Comparison of ENCODE assay signal across 17 cellular contexts in the genomic region with DNA sequence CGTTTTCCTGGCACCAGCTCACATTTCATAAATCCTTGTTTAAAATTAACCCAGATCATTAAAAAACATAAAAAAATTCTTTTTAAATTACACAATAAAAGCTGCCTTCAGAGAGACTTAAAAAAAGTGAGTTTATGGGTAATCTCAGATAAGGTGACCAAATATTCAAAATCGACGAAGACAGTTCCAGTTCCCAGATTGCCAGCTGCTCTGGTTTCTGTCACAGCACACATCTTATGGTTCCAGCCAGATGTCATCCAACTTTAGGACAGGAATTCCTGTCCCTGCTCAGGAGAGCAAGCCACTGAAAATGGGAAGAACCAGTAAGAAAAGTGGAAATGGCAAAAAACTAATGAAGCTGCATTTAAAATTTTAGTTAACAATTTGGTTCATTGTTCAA. TPM values are rescaled to one million over a fixed set of nuclear protein-coding genes. Genes with fewer than 3 reads are reported as not detected.
A peak's percentile ranks its signal among the peaks of the same experiment; 100 is the strongest.
DNase-seq lines count a peak whose midpoint lies in the region; FAIRE-seq and TF ChIP-seq lines count a peak whose summit lies in the region.
"Had no signal": no experiment of that assay in that cellular context is flagged by ENCODE, and none has a peak within 500 bp of the region (broad histone marks: within the 10 kb centered on the region; RNA-seq: fewer than 3 reads in every experiment).

No MANE protein-coding gene starts in this region.

- no peak overlapping the region for H4K91ac ChIP-seq in H1 (replicated peaks; ENCODE audit: insufficient read length, low read length)

- no peak for TF ChIP-seq POLR2A in H1 (IDR thresholded peaks at IDR 0.05; ENCODE audit: control extremely low read depth in 1 of 2, low read depth in 2 of 2, low read length in 2 of 2)

- POLR2A ChIA-PET in H1 (lab: Charles Lee; ENCODE audit: partially characterized antibody) = no interaction called here

- no peak overlapping the region for H3K14ac ChIP-seq in H1 (ENCODE audit: insufficient read length)

- no peak overlapping the region for H3K4ac ChIP-seq in H1 (replicated peaks; ENCODE audit: insufficient read length, low read depth, low read length)

- no peaks in the 10 kb centered on the region for H3K23me2 ChIP-seq in H1 (ENCODE audit: low read depth, low read length)

- no peak overlapping the region for H3K56ac ChIP-seq in H1 (replicated peaks; ENCODE audit: insufficient read length, low read depth, low read length)

- H3K4me1 ChIP-seq in H1 (replicated peaks in 1 of 4; ENCODE audit: control insufficient read depth in 3 of 4, insufficient read depth in 4 of 4, low read length in 3 of 4) (peaks cover 0 to 3% (median 0%) of the 10 kb centered on the region in 4 experiments; a peak in 1 of 7 replicates), cardiac muscle cell (ENCODE audit: low read depth) (peaks cover 11% of the 10 kb centered on the region), left ventricle myocardium inferior (peaks cover 6% of the 10 kb centered on the region), smooth muscle cell (ENCODE audit: low read depth) (no peaks in the 10 kb centered on the region)
- H3K4me1 ChIP-seq: HAP-1 had no signal

- H2AFZ ChIP-seq in H1 (ENCODE audit: low read length) (no peak overlapping the region), smooth muscle cell (ENCODE audit: low read depth) (no peak overlapping the region)

- no peak overlapping the region for H2AK5ac ChIP-seq in H1 (ENCODE audit: low read depth, low read length)

- no peaks in the 10 kb centered on the region for H3K79me2 ChIP-seq in H1 (ENCODE audit: control insufficient read depth in 1 of 2, insufficient read depth in 2 of 2, low read length in 2 of 2)
- H3K79me2 ChIP-seq in smooth muscle cell (ENCODE audit: low read depth) = no peaks in the 10 kb centered on the region

- H3K9ac ChIP-seq in H1 (replicated peaks in 1 of 4; ENCODE audit: extremely low read depth in 1 of 4, low read depth in 3 of 4, low read length in 3 of 4) (no peak overlapping the region), smooth muscle cell (ENCODE audit: low read depth) (no peak overlapping the region)
- H3K9ac ChIP-seq: BLaER1 treated with 17β-estradiol and CSF1 and Interleukin-3, amounts not matched to agents 10 nM and 100 nM had no signal

- H3K36me3 ChIP-seq in H1 (ENCODE audit: control insufficient read depth in 2 of 4, insufficient read depth in 4 of 4, low read length in 3 of 4) (no peaks in the 10 kb centered on the region), cardiac muscle cell (no peaks in the 10 kb centered on the region), left ventricle myocardium inferior (no peaks in the 10 kb centered on the region), smooth muscle cell (ENCODE audit: low read depth) (no peaks in the 10 kb centered on the region)
- H3K36me3 ChIP-seq: BLaER1 treated with 17β-estradiol and CSF1 and Interleukin-3, amounts not matched to agents 10 nM and 100 nM; HAP-1 had no signal

- intact Hi-C loops in left ventricle myocardium inferior (cut with micrococcal nuclease) = no loop called here

- DNase-seq in H1 (ENCODE audit: low read depth in 1 of 2, low spot score in 2 of 2) (no peak), cardiac muscle cell (ENCODE audit: low read depth in 1 of 2, low spot score in 1 of 2) (peak in 1 of 2 donors; percentile 65), left ventricle myocardium inferior (no peak), smooth muscle cell (lab: John Stamatoyannopoulos, UW; ENCODE audit: unreplicated experiment) (no peak), CD1c-positive myeloid dendritic cell (ENCODE audit: extremely low spot score) (no peak)
- DNase-seq in activated naive CD4-positive, alpha-beta T cell (lab: John Stamatoyannopoulos, UW) = no peak
- DNase-seq: CD4-positive, CD25-positive, alpha-beta regulatory T cell; CD8-positive, alpha-beta memory T cell; COR-L47; DMS 273 treated with DMSO at 0.1 percent for 48 hours; DMS53; DND-41; EL; GOT3 had no signal

- H3K18ac ChIP-seq in H1 (ENCODE audit: extremely low read depth, low read length) = no peak overlapping the region

- CTCF ChIA-PET in H1 (lab: Charles Lee; ENCODE audit: partially characterized antibody) = interaction anchor here (1.0 to 1.3 kb wide), 3 partner anchors 10 to 37 kb away, joined by 3 read pairs; no protein-coding TSS in a partner anchor

- H3K79me1 ChIP-seq in H1 (ENCODE audit: low read depth, low read length) = no peaks in the 10 kb centered on the region

- H4K20me1 ChIP-seq in H1 (replicated peaks in 1 of 2; ENCODE audit: control insufficient read depth in 1 of 2, insufficient read depth in 2 of 2, low read length in 2 of 2) = no peaks in the 10 kb centered on the region
- no peaks in the 10 kb centered on the region for H4K20me1 ChIP-seq in smooth muscle cell (ENCODE audit: low read depth)
- H4K20me1 ChIP-seq: BLaER1 treated with 17β-estradiol and CSF1 and Interleukin-3, amounts not matched to agents 10 nM and 100 nM had no signal

- no peak for TF ChIP-seq EP300 in H1 (IDR thresholded peaks at IDR 0.05; ENCODE audit: borderline replicate concordance in 1 of 2, low read depth in 2 of 2, low read length in 2 of 2)

- no peak overlapping the region for H2BK120ac ChIP-seq in H1 (replicated peaks; ENCODE audit: low read depth, low read length)

- H2BK20ac ChIP-seq in H1 (ENCODE audit: low read length) = no peak overlapping the region

- no peak for TF ChIP-seq CTCF in H1 (IDR thresholded peaks at IDR 0.05; ENCODE audit: control extremely low read depth in 1 of 3, insufficient read depth in 1 of 3, low read depth in 1 of 3, low read length in 3 of 3)
- no peak for TF ChIP-seq CTCF in cardiac muscle cell (IDR thresholded peaks at IDR 0.05; ENCODE audit: low read depth, low read length)
- TF ChIP-seq CTCF in left ventricle myocardium inferior (IDR thresholded peaks at IDR 0.05; ENCODE audit: borderline replicate concordance) = no peak
- TF ChIP-seq CTCF in smooth muscle cell (IDR thresholded peaks at IDR 0.05; ENCODE audit: borderline replicate concordance, insufficient read depth, poor library complexity, severe bottlenecking) = no peak

- 0 out of 2 replicates have a peak overlapping the region, but pooled peaks have one; percentile 46 for H2BK12ac ChIP-seq in H1 (ENCODE audit: low read depth, low read length)

- no peak for FAIRE-seq in H1 (lab: Jason Lieb, UNC)
- FAIRE-seq: GM12878 had no signal

- WGBS in H1 (ENCODE audit: extremely low coverage in 1 of 2, insufficient coverage in 1 of 2, insufficient read length in 1 of 2, insufficient replicate concordance in 2 of 2, low coverage in 1 of 2, low lambda C conversion rate in 2 of 2, missing lambda C conversion rate in 1 of 2), 2 experiments = 90% methylated on average over 3 of the region's 3 CpGs; no CpG with 5 or more reads in 1 of the 2 experiments
- whole genome bisulfite sequencing in smooth muscle cell (ENCODE audit: low lambda C conversion rate) = 16% methylated on average over 3 of the region's 3 CpGs

- no peak overlapping the region for H4K5ac ChIP-seq in H1 (ENCODE audit: insufficient read length, low read depth, low read length)

- no peak overlapping the region for H3K27ac ChIP-seq in H1 (ENCODE audit: low read depth, low read length)
- peak overlapping the region; percentile 61 for H3K27ac ChIP-seq in cardiac muscle cell
- peak overlapping the region; percentile 40 for H3K27ac ChIP-seq in left ventricle myocardium inferior (replicated peaks)
- peak overlapping the region; percentile 35 for H3K27ac ChIP-seq in smooth muscle cell (ENCODE audit: low read depth)
- H3K27ac ChIP-seq: BLaER1 treated with 17β-estradiol and CSF1 and Interleukin-3, amounts not matched to agents 10 nM and 100 nM had no signal

- peaks cover 10% of the 10 kb centered on the region for H3F3A ChIP-seq in smooth muscle cell (ENCODE audit: low read depth)

- TF ChIP-seq RAD21 in H1 (IDR thresholded peaks at IDR 0.05 in 1 of 2, conservative IDR thresholded peaks at IDR 0.05 in 1 of 2; ENCODE audit: low read depth in 2 of 2, low read length in 2 of 2) = no peak

- no peaks in the 10 kb centered on the region for H3K9me3 ChIP-seq in H1 (ENCODE audit: insufficient read depth in 2 of 2, low read depth in 1 of 2, low read length in 1 of 2)
- H3K9me3 ChIP-seq in cardiac muscle cell (ENCODE audit: low read depth) = no peaks in the 10 kb centered on the region
- H3K9me3 ChIP-seq in left ventricle myocardium inferior (replicated peaks) = no peaks in the 10 kb centered on the region
- H3K9me3 ChIP-seq in smooth muscle cell (replicated peaks; ENCODE audit: low read depth) = no peaks in the 10 kb centered on the region
- H3K9me3 ChIP-seq: BLaER1 treated with 17β-estradiol and CSF1 and Interleukin-3, amounts not matched to agents 10 nM and 100 nM; HAP-1 had no signal

- H2BK15ac ChIP-seq in H1 (ENCODE audit: low read length) = no peak overlapping the region

- no peak overlapping the region for H3K23ac ChIP-seq in H1 (ENCODE audit: insufficient read length)

- H2BK5ac ChIP-seq in H1 (ENCODE audit: low read depth, low read length) = no peak overlapping the region

- H3K27me3 ChIP-seq in H1 (replicated peaks in 1 of 4; ENCODE audit: control insufficient read depth in 3 of 4, extremely low read depth in 1 of 4, insufficient read depth in 3 of 4, low read length in 3 of 4) (no peaks in the 10 kb centered on the region), cardiac muscle cell (no peaks in the 10 kb centered on the region), left ventricle myocardium inferior (ENCODE audit: low read depth) (no peaks in the 10 kb centered on the region), smooth muscle cell (ENCODE audit: low read depth) (no peaks in the 10 kb centered on the region)
- H3K27me3 ChIP-seq: BLaER1 treated with 17β-estradiol and CSF1 and Interleukin-3, amounts not matched to agents 10 nM and 100 nM had no signal

- no peak overlapping the region for H4K8ac ChIP-seq in H1 (ENCODE audit: extremely low read depth, insufficient read depth, low read length)

- H3K4me3 ChIP-seq in H1 (ENCODE audit: extremely low read depth in 1 of 4, insufficient read depth in 2 of 4, low read depth in 3 of 4, low read length in 4 of 4) (no peak overlapping the region), cardiac muscle cell (no peak overlapping the region), left ventricle myocardium inferior (no peak overlapping the region), smooth muscle cell (no peak overlapping the region)
- H3K4me3 ChIP-seq: BLaER1 treated with 17β-estradiol and CSF1 and Interleukin-3, amounts not matched to agents 10 nM and 100 nM; GM12878; HAP-1 had no signal

- H3K4me2 ChIP-seq in H1 (ENCODE audit: insufficient read depth in 1 of 2, low read depth in 2 of 2, low read length in 2 of 2) (no peak overlapping the region), smooth muscle cell (peak overlapping the region; percentile 32)
- H3K4me2 ChIP-seq: BLaER1 treated with 17β-estradiol and CSF1 and Interleukin-3, amounts not matched to agents 10 nM and 100 nM had no signal

RNA-seq across cellular contexts. Expression of gene ZNF770, which starts 15.8 kb away (rescaled TPM):
- 121 and 143 TPM in 2 replicates for total RNA-seq in H1 (2021; fragmentation: NEBNext Ultra II Directional; extraction: Animal tissue kit (Norgen Biotek cat#: 25700))
- 15.3 and 24.8 TPM in 2 replicates for polyA plus RNA-seq in H1 (2011; rRNA removed)
- polyA plus RNA-seq in H1 (2011; cell fraction: cytosol; rRNA removed) = 28.3 TPM
- 17.1 TPM for polyA plus RNA-seq in H1 (2011; cell fraction: nucleus; rRNA removed)
- polyA plus RNA-seq in H1 (2012, experiment 1 of 2) = 26.2 to 49.5 TPM (median 32.9 TPM) in 4 replicates
- 2.4 TPM for polyA plus RNA-seq in H1 (2012, experiment 2 of 2)
- polyA plus RNA-seq in H1 (2013, experiment 1 of 2) = 80.4 TPM
- polyA plus RNA-seq in H1 (2013, experiment 2 of 2) = 80.6 TPM
- polyA minus RNA-seq in H1 (2011; rRNA and poly(A)+ RNA removed) = 90.1 and 195 TPM in 2 replicates
- polyA minus RNA-seq in H1 (2011; cell fraction: cytosol; rRNA and poly(A)+ RNA removed) = 62.8 TPM
- polyA minus RNA-seq in H1 (2011; cell fraction: nucleus; rRNA and poly(A)+ RNA removed) = 98.2 TPM
- total RNA-seq in cardiac muscle cell = 22.6 and 28.9 TPM in 2 replicates
- polyA plus RNA-seq in cardiac muscle cell = 53.8 and 64.5 TPM in 2 replicates
- 41.3 TPM for total RNA-seq in left ventricle myocardium inferior
- 28.7 and 31.1 TPM in 2 replicates for total RNA-seq in smooth muscle cell
- 32.4 and 34.2 TPM in 2 replicates for polyA plus RNA-seq in smooth muscle cell

RNA-seq across cellular contexts. Expression of gene AQR, which starts 34.4 kb away (rescaled TPM):
- 57.6 and 57.9 TPM in 2 replicates for total RNA-seq in H1 (2021; fragmentation: NEBNext Ultra II Directional; extraction: Animal tissue kit (Norgen Biotek cat#: 25700))
- polyA plus RNA-seq in H1 (2011; rRNA removed) (12.5 and 34.5 TPM in 2 replicates), cardiac muscle cell (14.6 and 14.7 TPM in 2 replicates), smooth muscle cell (11.6 and 13.0 TPM in 2 replicates)
- 25.0 TPM for polyA plus RNA-seq in H1 (2011; cell fraction: cytosol; rRNA removed)
- 20.8 TPM for polyA plus RNA-seq in H1 (2011; cell fraction: nucleus; rRNA removed)
- polyA plus RNA-seq in H1 (2012, experiment 1 of 2) = 19.9 to 27.3 TPM (median 23.5 TPM) in 4 replicates
- polyA plus RNA-seq in H1 (2012, experiment 2 of 2) = 1.4 TPM
- polyA plus RNA-seq in H1 (2013, experiment 1 of 2) = 29.3 TPM
- polyA plus RNA-seq in H1 (2013, experiment 2 of 2) = 27.9 TPM
- 50.4 and 64.9 TPM in 2 replicates for polyA minus RNA-seq in H1 (2011; rRNA and poly(A)+ RNA removed)
- 25.0 TPM for polyA minus RNA-seq in H1 (2011; cell fraction: cytosol; rRNA and poly(A)+ RNA removed)
- 62.9 TPM for polyA minus RNA-seq in H1 (2011; cell fraction: nucleus; rRNA and poly(A)+ RNA removed)
- total RNA-seq in cardiac muscle cell (16.0 and 20.6 TPM in 2 replicates), left ventricle myocardium inferior (9.8 TPM), smooth muscle cell (33.6 and 38.3 TPM in 2 replicates)
